ENCODE assay signal across 9 cellular contexts in the genomic region with DNA sequence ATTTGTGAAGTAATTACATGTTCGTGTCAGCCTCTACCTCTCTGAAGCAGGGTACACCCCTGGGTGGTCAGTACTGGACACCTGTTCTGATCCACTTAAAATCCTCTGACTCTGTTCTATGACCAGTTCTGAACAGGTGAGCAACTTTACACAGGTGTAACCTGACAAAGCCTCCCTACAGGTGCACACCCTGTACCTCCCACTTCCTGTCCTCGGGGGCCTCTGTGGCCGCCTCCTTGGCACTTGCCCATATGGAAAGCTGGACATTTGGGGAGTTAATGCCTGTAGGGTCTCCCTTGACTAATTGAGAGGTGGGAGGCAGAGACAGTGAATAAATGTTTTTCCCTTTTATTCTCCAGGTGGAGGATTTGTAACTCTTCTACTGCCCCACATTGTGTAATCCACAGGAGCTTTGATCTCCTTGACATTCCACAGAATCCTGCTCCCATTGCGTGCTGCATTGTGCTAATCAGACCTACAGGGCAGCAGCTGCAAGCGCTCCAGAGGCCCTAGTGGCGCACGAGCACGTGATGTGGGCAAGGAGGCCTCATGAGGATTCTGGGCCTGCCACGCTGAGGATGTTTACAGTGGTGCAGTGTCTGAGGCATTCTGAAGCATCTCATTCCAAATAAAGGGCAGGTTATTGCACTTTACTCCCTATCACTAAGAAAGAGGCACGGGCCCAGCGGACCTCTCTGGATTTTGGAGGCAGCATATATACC. TPM values are rescaled to one million over a fixed set of nuclear protein-coding genes. Genes with fewer than 3 reads are reported as not detected.
DNase-seq lines count a peak whose midpoint lies in the region; ATAC-seq and TF ChIP-seq lines count a peak whose summit lies in the region.
"Had no signal": no experiment of that assay in that cellular context is flagged by ENCODE, and none has a peak within 500 bp of the region (broad histone marks: within the 10 kb centered on the region; RNA-seq: fewer than 3 reads in every experiment).

No MANE protein-coding gene starts in this region.

- no peak for TF ChIP-seq CTCF in cardiac muscle cell (IDR thresholded peaks at IDR 0.05; ENCODE audit: low read depth, low read length)
- TF ChIP-seq CTCF in activated CD8-positive, alpha-beta T cell treated with anti-CD3 and anti-CD28 coated beads for 36 hours (IDR thresholded peaks at IDR 0.05), result no peak

- no peak overlapping the region for H3K27ac ChIP-seq in cardiac muscle cell
- H3K27ac ChIP-seq: body of pancreas had no signal

- no peak overlapping the region for H3K4me3 ChIP-seq in cardiac muscle cell
- H3K4me3 ChIP-seq: body of pancreas had no signal

- CTCF ChIA-PET in activated CD8-positive, alpha-beta T cell treated with anti-CD3 and anti-CD28 coated beads for 36 hours (lab: Charles Lee), result interaction anchor here (0.6 kb wide), 1 partner anchor 169 kb away, joined by 3 read pairs; no protein-coding TSS in a partner anchor

- POLR2A ChIA-PET in activated CD8-positive, alpha-beta T cell treated with anti-CD3 and anti-CD28 coated beads for 36 hours (lab: Charles Lee), result interaction anchor here (0.9 kb wide), 1 partner anchor 10 kb away, joined by 3 read pairs; no protein-coding TSS in a partner anchor

- no peaks in the 10 kb centered on the region for H3K4me1 Mint-ChIP-seq in activated CD8-positive, alpha-beta T cell treated with anti-CD3 and anti-CD28 coated beads for 36 hours (ENCODE audit: low read depth)

- H3K9me3 ChIP-seq in cardiac muscle cell (ENCODE audit: low read depth), result no peaks in the 10 kb centered on the region
- H3K9me3 ChIP-seq: body of pancreas had no signal

- no peaks in the 10 kb centered on the region for H3K9me3 Mint-ChIP-seq in activated CD8-positive, alpha-beta T cell treated with anti-CD3 and anti-CD28 coated beads for 36 hours

- peak; percentile 34 for DNase-seq in NAMALWA (ENCODE audit: low spot score)
- peak; percentile 12 for DNase-seq in NCI-H774 (lab: John Stamatoyannopoulos, UW)
- DNase-seq in cardiac muscle cell (ENCODE audit: low read depth in 1 of 2, low spot score in 1 of 2), result peak; percentile 23 to 34
- DNase-seq in sciatic nerve (ENCODE audit: low spot score), result no peak
- no peak for DNase-seq in stimulated activated CD8-positive, alpha-beta memory T cell treated with anti-CD3 and anti-CD28 coated beads, Interleukin-4, amount 100 ng/mL, for 48 hours
- DNase-seq in RKO (ENCODE audit: low spot score), result no peak
- no peak for DNase-seq in activated CD8-positive, alpha-beta T cell treated with anti-CD3 and anti-CD28 coated beads for 36 hours

- no peaks in the 10 kb centered on the region for H3K27me3 ChIP-seq in cardiac muscle cell
- H3K27me3 ChIP-seq: body of pancreas had no signal

- H3K27me3 Mint-ChIP-seq in activated CD8-positive, alpha-beta T cell treated with anti-CD3 and anti-CD28 coated beads for 36 hours, result peaks cover 1% of the 10 kb centered on the region

- ATAC-seq in sciatic nerve (peak; percentile 76), HG02678 (IDR thresholded peaks at IDR 0.05; ENCODE audit: unreplicated experiment) (no peak)
- ATAC-seq in activated CD8-positive, alpha-beta T cell treated with anti-CD3 and anti-CD28 coated beads for 36 hours, result no peak
- ATAC-seq: body of pancreas had no signal

- intact Hi-C loops in sciatic nerve (cut with DNase I), result no loop called here
- intact Hi-C loops in activated CD8-positive, alpha-beta T cell treated with anti-CD3 and anti-CD28 coated beads for 36 hours (cut with micrococcal nuclease), result no loop called here

- H3K4me1 ChIP-seq in cardiac muscle cell (ENCODE audit: low read depth), result peaks cover 8% of the 10 kb centered on the region

- H3K27ac Mint-ChIP-seq in activated CD8-positive, alpha-beta T cell treated with anti-CD3 and anti-CD28 coated beads for 36 hours, result no peak overlapping the region

- no peak overlapping the region for H3K4me3 Mint-ChIP-seq in activated CD8-positive, alpha-beta T cell treated with anti-CD3 and anti-CD28 coated beads for 36 hours

- H3K36me3 Mint-ChIP-seq in activated CD8-positive, alpha-beta T cell treated with anti-CD3 and anti-CD28 coated beads for 36 hours (ENCODE audit: low read depth), result no peaks in the 10 kb centered on the region

- no peaks in the 10 kb centered on the region for H3K36me3 ChIP-seq in cardiac muscle cell

RNA-seq across cellular contexts. Expression of a gene that starts 45.8 kb away (rescaled TPM):
- total RNA-seq in cardiac muscle cell (not detected in 2 replicates), sciatic nerve (1.7 TPM)
- not detected in 2 replicates for polyA plus RNA-seq in cardiac muscle cell
- total RNA-seq in activated CD8-positive, alpha-beta T cell treated with anti-CD3 and anti-CD28 coated beads for 36 hours, result 10 to 100 TPM; 46.4 to 47.0 TPM
- total RNA-seq: body of pancreas had no signal

RNA-seq across cellular contexts. Expression of a gene that starts 48.6 kb away (rescaled TPM):
- 15.2 and 22.0 TPM in 2 replicates for total RNA-seq in cardiac muscle cell
- 9.7 and 12.5 TPM in 2 replicates for polyA plus RNA-seq in cardiac muscle cell
- total RNA-seq in sciatic nerve, result 59.7 TPM
- total RNA-seq in activated CD8-positive, alpha-beta T cell treated with anti-CD3 and anti-CD28 coated beads for 36 hours, result 1 to 10 TPM; 1.3 to 1.4 TPM

Comparison
In these comparisons a context has a peak if more than half of its experiments do, and no peak if none do; other contexts are left out.
1. DNase-seq: peak in NAMALWA (single experiment), NCI-H774 (single experiment) and cardiac muscle cell (2 of 2); none in sciatic nerve (single experiment), stimulated activated CD8-positive, alpha-beta memory T cell treated with anti-CD3 and anti-CD28 coated beads, Interleukin-4, amount 100 ng/mL, for 48 hours (single experiment), RKO (single experiment) and activated CD8-positive, alpha-beta T cell treated with anti-CD3 and anti-CD28 coated beads for 36 hours (single experiment).
2. RNA of a gene that starts 45.8 kb away (total RNA-seq): 46.4 to 47.0 TPM in activated CD8-positive, alpha-beta T cell treated with anti-CD3 and anti-CD28 coated beads for 36 hours; 1.7 TPM in sciatic nerve (single experiment) and not detected in cardiac muscle cell; every median in the first group is over 10 times any median in the second.